In the genomic region with DNA sequence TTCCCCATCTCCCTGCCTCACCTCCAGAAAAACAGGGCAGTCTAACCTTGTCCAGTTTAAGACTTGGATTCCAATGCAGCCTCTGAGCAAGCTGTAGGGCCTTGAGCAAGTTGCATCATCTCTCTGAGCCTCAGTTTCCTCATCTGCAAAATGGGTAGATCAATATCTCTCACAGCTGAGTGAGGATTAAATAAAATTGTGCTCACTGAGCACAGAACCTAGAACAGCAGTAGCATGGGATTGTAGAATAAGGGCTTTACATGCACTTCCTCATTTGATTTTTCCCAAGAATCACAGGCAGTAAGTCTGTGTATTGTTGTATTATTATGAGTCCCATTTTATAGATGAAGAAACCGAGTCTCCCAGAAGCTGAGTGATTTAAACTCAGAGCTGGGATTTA, we compare ENCODE assay signal across 19 cellular contexts. TPM values are rescaled to one million over a fixed set of nuclear protein-coding genes. Genes with fewer than 3 reads are reported as not detected.
DNase-seq lines count a peak whose midpoint lies in the region; ATAC-seq, FAIRE-seq and TF ChIP-seq lines count a peak whose summit lies in the region.
"Had no signal": no experiment of that assay in that cellular context is flagged by ENCODE, and none has a peak within 500 bp of the region (broad histone marks: within the 10 kb centered on the region; RNA-seq: fewer than 3 reads in every experiment).

No MANE protein-coding gene starts in this region.

- H3K9ac ChIP-seq in neural cell (ENCODE audit: low read length): no peak overlapping the region

- CTCF ChIA-PET in activated CD4-positive, alpha-beta T cell treated with anti-CD3 and anti-CD28 coated beads for 36 hours (lab: Charles Lee): interaction anchor here (0.7 to 2.3 kb wide), 3 partner anchors 38 to 116 kb away, joined by 3 to 7 read pairs (median 3); no protein-coding TSS in a partner anchor
- CTCF ChIA-PET in WTC11 (lab: Charles Lee): interaction anchor here (0.9 to 1.5 kb wide), 8 partner anchors 9 to 116 kb away, joined by 3 to 13 read pairs (median 4); no protein-coding TSS in a partner anchor

- H3K4me3 ChIP-seq in neural cell (ENCODE audit: low read length): peak overlapping the region; percentile 81
- H3K4me3 ChIP-seq: HAP-1 had no signal

- intact Hi-C loops in activated CD4-positive, alpha-beta T cell treated with anti-CD3 and anti-CD28 coated beads for 36 hours (cut with DNase I, micrococcal nuclease): no loop called here
- intact Hi-C loops in activated T-helper 1 cell treated with anti-CD3 and anti-CD28 coated beads, Interleukin-12 subunit alpha, Interleukin-12 subunit beta, Interleukin-2, Interleukin-4 antibody, amounts not matched to agents 30 ng/mL and 10 ng/mL and 1 ng/mL, durations not matched to agents 14 hours and 24 hours and 36 hours (cut with micrococcal nuclease): no loop called here
- intact Hi-C loops in left ventricle myocardium superior (cut with micrococcal nuclease): no loop called here

- peak overlapping the region; percentile 53 for H3K27ac Mint-ChIP-seq in activated CD4-positive, alpha-beta T cell treated with anti-CD3 and anti-CD28 coated beads for 36 hours
- H3K27ac Mint-ChIP-seq in activated T-helper 1 cell treated with anti-CD3 and anti-CD28 coated beads, Interleukin-12 subunit alpha, Interleukin-12 subunit beta, Interleukin-2, Interleukin-4 antibody, amounts not matched to agents 30 ng/mL and 10 ng/mL and 1 ng/mL, durations not matched to agents 14 hours and 24 hours and 36 hours: no peak overlapping the region
- no peak overlapping the region for H3K27ac Mint-ChIP-seq in WTC11
- H3K27ac Mint-ChIP-seq: CD14-positive monocyte had no signal

- TF ChIP-seq CTCF in neural cell (IDR thresholded peaks at IDR 0.05; ENCODE audit: poor library complexity, severe bottlenecking) (no peak), WTC11 (IDR thresholded peaks at IDR 0.05) (no peak)

- peaks cover 23% of the 10 kb centered on the region for H3K79me2 ChIP-seq in neural cell (replicated peaks; ENCODE audit: insufficient read depth, low read length)

- no peak for TF ChIP-seq RAD21 in neural cell (conservative IDR thresholded peaks at IDR 0.05)

- no peaks in the 10 kb centered on the region for H3K36me3 ChIP-seq in neural cell (ENCODE audit: insufficient read depth, low read length)
- H3K36me3 ChIP-seq: HAP-1 had no signal

- peaks cover 4% of the 10 kb centered on the region for H4K20me1 ChIP-seq in neural cell (ENCODE audit: insufficient read depth)

- no peaks in the 10 kb centered on the region for H3K9me2 ChIP-seq in neural cell (ENCODE audit: insufficient read depth, low read length)

- TF ChIP-seq EP300 in neural cell (conservative IDR thresholded peaks at IDR 0.05; ENCODE audit: poor library complexity, severe bottlenecking): no peak

- H3F3A ChIP-seq in neural cell (ENCODE audit: insufficient read depth, low read length, poor library complexity, severe bottlenecking): no peaks in the 10 kb centered on the region

- H3K9me3 ChIP-seq in neural cell (ENCODE audit: low read length): no peaks in the 10 kb centered on the region
- H3K9me3 ChIP-seq: Caco-2, HAP-1 had no signal

- H3K4me3 Mint-ChIP-seq in activated CD4-positive, alpha-beta T cell treated with anti-CD3 and anti-CD28 coated beads for 36 hours: no peak overlapping the region
- peak overlapping the region; percentile 3 for H3K4me3 Mint-ChIP-seq in activated T-helper 1 cell treated with anti-CD3 and anti-CD28 coated beads, Interleukin-12 subunit alpha, Interleukin-12 subunit beta, Interleukin-2, Interleukin-4 antibody, amounts not matched to agents 30 ng/mL and 10 ng/mL and 1 ng/mL, durations not matched to agents 14 hours and 24 hours and 36 hours
- no peak overlapping the region for H3K4me3 Mint-ChIP-seq in WTC11

- H3K36me3 Mint-ChIP-seq in activated CD4-positive, alpha-beta T cell treated with anti-CD3 and anti-CD28 coated beads for 36 hours (ENCODE audit: low read depth): no peaks in the 10 kb centered on the region
- no peaks in the 10 kb centered on the region for H3K36me3 Mint-ChIP-seq in activated T-helper 1 cell treated with anti-CD3 and anti-CD28 coated beads, Interleukin-12 subunit alpha, Interleukin-12 subunit beta, Interleukin-2, Interleukin-4 antibody, amounts not matched to agents 30 ng/mL and 10 ng/mL and 1 ng/mL, durations not matched to agents 14 hours and 24 hours and 36 hours (ENCODE audit: low read depth)
- H3K36me3 Mint-ChIP-seq in WTC11: no peaks in the 10 kb centered on the region
- H3K36me3 Mint-ChIP-seq: CD14-positive monocyte had no signal

- H3K27me3 ChIP-seq in neural cell (ENCODE audit: insufficient read depth, low read depth, low read length): no peaks in the 10 kb centered on the region

- no peak for FAIRE-seq in GM12891 (lab: Jason Lieb, UNC)
- FAIRE-seq: G401.6 had no signal

- no peak overlapping the region for H2AFZ ChIP-seq in neural cell (ENCODE audit: low read depth, low read length)

- no peak for TF ChIP-seq POLR2A in GM12891 (IDR thresholded peaks at IDR 0.05; ENCODE audit: low read depth, low read length)

- peaks cover 30% of the 10 kb centered on the region for H3K4me1 Mint-ChIP-seq in activated CD4-positive, alpha-beta T cell treated with anti-CD3 and anti-CD28 coated beads for 36 hours
- no peaks in the 10 kb centered on the region for H3K4me1 Mint-ChIP-seq in activated T-helper 1 cell treated with anti-CD3 and anti-CD28 coated beads, Interleukin-12 subunit alpha, Interleukin-12 subunit beta, Interleukin-2, Interleukin-4 antibody, amounts not matched to agents 30 ng/mL and 10 ng/mL and 1 ng/mL, durations not matched to agents 14 hours and 24 hours and 36 hours (ENCODE audit: low read depth)
- H3K4me1 Mint-ChIP-seq in WTC11: peaks cover 9% of the 10 kb centered on the region
- H3K4me1 Mint-ChIP-seq: CD14-positive monocyte had no signal

- H3K9me3 Mint-ChIP-seq in activated CD4-positive, alpha-beta T cell treated with anti-CD3 and anti-CD28 coated beads for 36 hours (ENCODE audit: low read depth): no peaks in the 10 kb centered on the region
- no peaks in the 10 kb centered on the region for H3K9me3 Mint-ChIP-seq in activated T-helper 1 cell treated with anti-CD3 and anti-CD28 coated beads, Interleukin-12 subunit alpha, Interleukin-12 subunit beta, Interleukin-2, Interleukin-4 antibody, amounts not matched to agents 30 ng/mL and 10 ng/mL and 1 ng/mL, durations not matched to agents 14 hours and 24 hours and 36 hours
- H3K9me3 Mint-ChIP-seq in WTC11: no peaks in the 10 kb centered on the region

- no peak for ATAC-seq in activated CD4-positive, alpha-beta T cell treated with anti-CD3 and anti-CD28 coated beads for 36 hours
- ATAC-seq in left ventricle myocardium superior (no peak), WTC11 (no peak)

- peak overlapping the region; percentile 18 for H3K4me2 ChIP-seq in neural cell (ENCODE audit: low read length)

- DNase-seq in activated CD4-positive, alpha-beta T cell treated with anti-CD3 and anti-CD28 coated beads for 36 hours: no peak
- DNase-seq in activated CD4-positive, alpha-beta T cell treated with anti-CD3 and anti-CD28 coated beads, Interleukin-2, amount 50 U/mL, for 4 hours: no peak
- DNase-seq in GM12891 (ENCODE audit: insufficient read length, low spot score): no peak
- no peak for DNase-seq in activated T-helper 1 cell treated with anti-CD3 and anti-CD28 coated beads, Interleukin-12 subunit alpha, Interleukin-12 subunit beta, Interleukin-2, Interleukin-4 antibody, amounts not matched to agents 30 ng/mL and 10 ng/mL and 1 ng/mL, durations not matched to agents 14 hours and 24 hours and 36 hours (ENCODE audit: low spot score)
- no peak for DNase-seq in left ventricle myocardium superior
- DNase-seq in WTC11 (ENCODE audit: low spot score): no peak
- DNase-seq in stimulated activated CD4-positive, alpha-beta T cell treated with anti-CD3 and anti-CD28 coated beads, Interleukin-4, amount 100 ng/mL, for 4 hours: no peak
- DNase-seq: Caco-2, DMS53, MV-4-11, NCI-H1417 treated with DMSO at 0.1 percent for 48 hours, NCI-H2029 treated with DMSO at 0.1 percent for 48 hours, NCI-H510A, SHP77 treated with DMSO at 0.1 percent for 48 hours had no signal

- POLR2A ChIA-PET in activated CD4-positive, alpha-beta T cell treated with anti-CD3 and anti-CD28 coated beads for 36 hours (lab: Charles Lee): no interaction called here
- POLR2A ChIA-PET in WTC11 (lab: Charles Lee): interaction anchor here (0.6 kb wide), 1 partner anchor 187 kb away, joined by 5 read pairs; no protein-coding TSS in a partner anchor

- no peaks in the 10 kb centered on the region for H3K27me3 Mint-ChIP-seq in activated CD4-positive, alpha-beta T cell treated with anti-CD3 and anti-CD28 coated beads for 36 hours
- peaks cover 21% of the 10 kb centered on the region for H3K27me3 Mint-ChIP-seq in activated T-helper 1 cell treated with anti-CD3 and anti-CD28 coated beads, Interleukin-12 subunit alpha, Interleukin-12 subunit beta, Interleukin-2, Interleukin-4 antibody, amounts not matched to agents 30 ng/mL and 10 ng/mL and 1 ng/mL, durations not matched to agents 14 hours and 24 hours and 36 hours (ENCODE audit: insufficient read depth)
- H3K27me3 Mint-ChIP-seq in WTC11 (ENCODE audit: low read depth): peaks cover 29% of the 10 kb centered on the region

- no peak overlapping the region for H3K27ac ChIP-seq in neural cell (ENCODE audit: low read length)
- H3K27ac ChIP-seq: 22Rv1 had no signal

TF ChIP-seq in GM12891, 5 proteins besides CTCF, POLR2A, EP300 and RAD21:
- TF ChIP-seq SPI1 (IDR thresholded peaks at IDR 0.05; ENCODE audit: low read depth, low read length): peak; percentile 76
- TF ChIP-seq TAF1 (IDR thresholded peaks at IDR 0.05; ENCODE audit: low read depth, low read length): no peak
TF ChIP-seq in GM12891: peak in this region for 1.

TF ChIP-seq in neural cell, 6 proteins besides CTCF, POLR2A, EP300 and RAD21:
- TF ChIP-seq MXI1 (conservative IDR thresholded peaks at IDR 0.05; ENCODE audit: poor library complexity, severe bottlenecking): no peak

TF ChIP-seq in WTC11, 78 proteins besides CTCF, POLR2A, EP300 and RAD21 (continues in another document):
- TF ChIP-seq, protein P1, sequence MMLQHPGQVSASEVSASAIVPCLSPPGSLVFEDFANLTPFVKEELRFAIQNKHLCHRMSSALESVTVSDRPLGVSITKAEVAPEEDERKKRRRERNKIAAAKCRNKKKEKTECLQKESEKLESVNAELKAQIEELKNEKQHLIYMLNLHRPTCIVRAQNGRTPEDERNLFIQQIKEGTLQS (CRISPR knock-in tag; conservative IDR thresholded peaks at IDR 0.05): no peak

RNA-seq across cellular contexts. Expression of a gene that starts 2.0 kb away (rescaled TPM):
- 10 to 100 TPM; 12.0 to 12.9 TPM for total RNA-seq in activated CD4-positive, alpha-beta T cell treated with anti-CD3 and anti-CD28 coated beads for 36 hours
- 25.4 TPM for polyA plus RNA-seq in GM12891 (2012; ENCODE audit: low read depth, missing spikeins)
- 0.29 TPM in 2 replicates for total RNA-seq in activated T-helper 1 cell treated with anti-CD3 and anti-CD28 coated beads, Interleukin-12 subunit alpha, Interleukin-12 subunit beta, Interleukin-2, Interleukin-4 antibody, amounts not matched to agents 30 ng/mL and 10 ng/mL and 1 ng/mL, durations not matched to agents 14 hours and 24 hours and 36 hours
- polyA plus RNA-seq in neural cell: 30.7 and 42.8 TPM in 2 replicates
- polyA minus RNA-seq in neural cell: 51.7 and 57.5 TPM in 2 replicates
- total RNA-seq in left ventricle myocardium superior (2.4 TPM), WTC11 (2021) (6.2 to 9.2 TPM (median 7.7 TPM) in 3 replicates)
- total RNA-seq: Caco-2 had no signal
